ENCODE assay signal across 8 cellular contexts in the genomic region with DNA sequence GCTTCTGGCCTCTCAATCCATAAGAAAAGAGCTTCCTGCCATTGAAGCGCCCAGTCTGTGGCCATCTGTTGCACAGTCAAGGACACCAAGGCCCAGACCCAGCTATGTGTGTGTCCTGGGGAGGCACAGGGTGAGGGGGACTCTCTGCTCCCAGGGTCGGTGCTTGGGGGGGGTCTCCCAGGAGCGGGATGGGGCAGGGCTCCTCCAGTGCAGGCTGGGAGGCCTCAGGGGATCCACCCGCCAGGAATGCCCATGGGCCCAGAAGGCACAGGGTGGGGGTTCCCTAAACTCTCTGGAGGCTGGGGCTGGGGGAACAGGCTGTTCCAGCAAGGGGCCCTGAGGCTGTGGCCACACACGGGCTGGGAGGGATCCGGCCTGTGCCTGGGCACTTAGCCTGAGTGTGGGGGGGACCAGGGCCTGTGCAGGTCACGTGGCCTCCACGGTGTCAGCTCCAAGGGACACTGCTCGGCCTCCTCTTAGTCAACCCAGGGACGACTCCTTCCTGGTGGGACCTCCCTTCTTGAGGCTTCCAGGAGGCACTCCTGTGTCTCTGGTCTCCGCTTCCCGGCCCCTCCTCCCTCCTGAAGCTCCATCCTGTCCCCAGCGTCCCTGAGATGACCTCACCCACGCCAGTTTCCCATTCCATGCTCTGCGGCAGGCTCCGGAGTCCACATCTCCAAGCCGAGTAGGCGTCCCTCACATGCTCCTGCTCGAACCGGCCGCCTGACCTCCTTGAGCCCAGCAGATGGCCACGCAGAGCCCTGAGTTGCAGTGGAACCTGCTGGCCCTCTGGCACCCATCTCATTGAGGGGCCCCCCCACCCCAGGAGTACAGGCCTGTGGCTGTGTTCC. TPM values are rescaled to one million over a fixed set of nuclear protein-coding genes. Genes with fewer than 3 reads are reported as not detected.
DNase-seq lines count a peak whose midpoint lies in the region; ATAC-seq and TF ChIP-seq lines count a peak whose summit lies in the region.

No MANE protein-coding gene starts in this region.

- no peak overlapping the region for H3K4me3 ChIP-seq in right cardiac atrium (ENCODE audit: low read length)

- H3K9me3 Mint-ChIP-seq in HFFc6: no peaks in the 10 kb centered on the region

- intact Hi-C loops in right cardiac atrium (cut with DNase I): no loop called here

- H3K4me1 Mint-ChIP-seq in HFFc6 (ENCODE audit: low read depth): peaks cover 7% of the 10 kb centered on the region

- H3K27me3 ChIP-seq in right cardiac atrium (ENCODE audit: control insufficient read depth, insufficient read depth): no peaks in the 10 kb centered on the region

- no peaks in the 10 kb centered on the region for H3K4me1 ChIP-seq in right cardiac atrium (ENCODE audit: control insufficient read depth, insufficient read depth, low read length)

- no peaks in the 10 kb centered on the region for H3K9me3 ChIP-seq in right cardiac atrium (ENCODE audit: control insufficient read depth, low read length)

- H3K27ac ChIP-seq in angular gyrus (ENCODE audit: low read depth, low read length) (peak overlapping the region; percentile 70), right cardiac atrium (ENCODE audit: low read length) (peak overlapping the region; percentile 23), substantia nigra (ENCODE audit: low read depth, low read length, poor library complexity, severe bottlenecking) (peak overlapping the region; percentile 86)

- TF ChIP-seq CTCF in HFFc6 (IDR thresholded peaks at IDR 0.05): peak; percentile 68

- peak overlapping the region; percentile 20; the same call in 1 of the 2 replicates for H3K4me3 Mint-ChIP-seq in HFFc6

- peak overlapping the region; percentile 82 for H3K27ac Mint-ChIP-seq in HFFc6

- WGBS in right cardiac atrium: 51% methylated on average over 22 of the region's 22 CpGs

- no peaks in the 10 kb centered on the region for H3K36me3 Mint-ChIP-seq in HFFc6 (ENCODE audit: low read depth)

- DNase-seq in HFFc6 (peak; percentile 62), right cardiac atrium (peak; percentile 80 to 91 (median 87)), substantia nigra (lab: John Stamatoyannopoulos, UW) (peak in 34 of 49 donors; percentile 21 to 80 (median 58)), epidermal melanocyte (ENCODE audit: insufficient read length, low spot score) (no peak), COLO829 (ENCODE audit: low spot score) (no peak)

- ATAC-seq in right cardiac atrium (peak; percentile 88 to 90), GM18502 (IDR thresholded peaks at IDR 0.05; ENCODE audit: poor library complexity, unreplicated experiment) (no peak), HG03108 (IDR thresholded peaks at IDR 0.05; ENCODE audit: unreplicated experiment) (no peak)

- H3K27me3 Mint-ChIP-seq in HFFc6 (ENCODE audit: insufficient read depth): peaks cover 16% of the 10 kb centered on the region

RNA-seq across cellular contexts. Expression of a gene that starts 23.1 kb away (rescaled TPM):
- total RNA-seq in HFFc6 (2021; fragmentation: NEBNext Ultra II Directional; extraction: Animal tissue kit (Norgen Biotek cat#: 25700)): 1 to 10 TPM; 7.3 to 9.7 (median 8.3) TPM
- 10 to 100 TPM in 2 of 4 donors, 1 to 10 TPM in 2; 8.3 to 12.8 (median 9.4) TPM for total RNA-seq in right cardiac atrium
- polyA plus RNA-seq in right cardiac atrium: 8.7 TPM

Comparison
In these comparisons a context has a peak if more than half of its experiments do, and no peak if none do; other contexts are left out.
1. DNase-seq: peak in HFFc6 (single experiment), right cardiac atrium (3 of 3) and substantia nigra (34 of 49); none in epidermal melanocyte (single experiment) and COLO829 (single experiment).
2. H3K27ac ChIP-seq: peak in every context shown above with its lines; median percentile 86 in substantia nigra; 70 in angular gyrus; 23 in right cardiac atrium.
3. ATAC-seq: peak in right cardiac atrium (2 of 2); none in GM18502 (single experiment) and HG03108 (single experiment).